ENCODE assay signal across 14 cellular contexts in the genomic region with DNA sequence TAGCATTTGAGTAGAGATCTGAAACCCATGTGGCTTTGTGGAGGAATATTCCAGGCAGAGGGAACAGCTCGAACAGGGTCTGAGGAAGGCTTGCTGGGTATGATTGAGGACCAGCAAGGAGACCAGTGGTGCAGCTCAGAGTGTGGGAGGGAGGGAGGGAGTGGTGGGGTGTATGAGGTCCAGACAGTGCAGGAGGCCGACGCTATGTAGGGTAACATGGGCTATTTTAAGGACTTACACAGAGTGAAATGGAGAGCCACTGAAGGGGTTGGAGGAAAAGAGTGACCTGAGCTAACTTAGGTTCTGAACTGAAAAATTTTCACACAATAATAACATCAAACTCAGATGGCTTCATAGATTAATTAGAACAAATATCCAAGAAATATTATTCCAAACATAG. TPM values are rescaled to one million over a fixed set of nuclear protein-coding genes. Genes with fewer than 3 reads are reported as not detected.
DNase-seq lines count a peak whose midpoint lies in the region; ATAC-seq and TF ChIP-seq lines count a peak whose summit lies in the region.
"Had no signal": no experiment of that assay in that cellular context is flagged by ENCODE, and none has a peak within 500 bp of the region (broad histone marks: within the 10 kb centered on the region; RNA-seq: fewer than 3 reads in every experiment).

No MANE protein-coding gene starts in this region.

- peaks cover 0 to 46% (median 34%) of the 10 kb centered on the region in 9 donors for H3K4me1 ChIP-seq in heart right ventricle
- peaks cover 32% of the 10 kb centered on the region for H3K4me1 ChIP-seq in psoas muscle
- H3K4me1 ChIP-seq in tibial nerve, result peaks cover 0 to 15% (median 9%) of the 10 kb centered on the region in 4 donors

- H3K4me1 Mint-ChIP-seq in activated CD4-positive, alpha-beta memory T cell treated with anti-CD3 and anti-CD28 coated beads, Interleukin-2, amount 10 ng/mL, durations not matched to agents 7 days and 5 days, result peaks cover 33% of the 10 kb centered on the region
- peaks cover 6% of the 10 kb centered on the region for H3K4me1 Mint-ChIP-seq in activated CD4-positive, alpha-beta memory T cell treated with anti-CD3 and anti-CD28 coated beads for 36 hours (ENCODE audit: low read depth)
- peaks cover 59% of the 10 kb centered on the region for H3K4me1 Mint-ChIP-seq in HFFc6 (ENCODE audit: low read depth)

- no peaks in the 10 kb centered on the region for H3K9me3 Mint-ChIP-seq in activated CD4-positive, alpha-beta memory T cell treated with anti-CD3 and anti-CD28 coated beads, Interleukin-2, amount 10 ng/mL, durations not matched to agents 7 days and 5 days
- H3K9me3 Mint-ChIP-seq in activated CD4-positive, alpha-beta memory T cell treated with anti-CD3 and anti-CD28 coated beads for 36 hours, result no peaks in the 10 kb centered on the region
- no peaks in the 10 kb centered on the region for H3K9me3 Mint-ChIP-seq in HFFc6
- H3K9me3 Mint-ChIP-seq: CD8-positive, alpha-beta T cell had no signal

- intact Hi-C loops in activated CD4-positive, alpha-beta memory T cell treated with anti-CD3 and anti-CD28 coated beads for 36 hours (cut with micrococcal nuclease), result no loop called here
- intact Hi-C loops in heart right ventricle (cut with DNase I) (loop anchor here in 3 of 10 donors (10.0 kb wide), 1 partner anchor 172 kb away; no protein-coding TSS in a partner anchor), psoas muscle (cut with DNase I) (no loop called here)

- H3K9me3 ChIP-seq in heart right ventricle, result no peaks in the 10 kb centered on the region
- no peaks in the 10 kb centered on the region for H3K9me3 ChIP-seq in psoas muscle
- H3K9me3 ChIP-seq in tibial nerve, result no peaks in the 10 kb centered on the region
- H3K9me3 ChIP-seq: Peyer's patch had no signal

- no peak for TF ChIP-seq CTCF in HFFc6 (IDR thresholded peaks at IDR 0.05)
- TF ChIP-seq CTCF in heart right ventricle (IDR thresholded peaks at IDR 0.05), result no peak
- TF ChIP-seq CTCF in psoas muscle (IDR thresholded peaks at IDR 0.05), result no peak
- TF ChIP-seq CTCF in tibial nerve (IDR thresholded peaks at IDR 0.05), result no peak

- peak overlapping the region in 6 of 10 donors; percentile 31 to 72 (median 64) for H3K27ac ChIP-seq in heart right ventricle
- H3K27ac ChIP-seq in psoas muscle, result peak overlapping the region; percentile 34
- H3K27ac ChIP-seq in tibial nerve, result no peak overlapping the region
- H3K27ac ChIP-seq: Peyer's patch had no signal

- WGBS in heart right ventricle, 2 donors, result 54 to 61% methylated on average over 3 of the region's 3 CpGs
- WGBS in psoas muscle, 3 donors, result 33 to 48% (median 41%) methylated on average over 3 of the region's 3 CpGs
- 76 to 85% methylated on average over 3 of the region's 3 CpGs for WGBS in tibial nerve, 2 donors

- CTCF ChIA-PET in activated CD4-positive, alpha-beta memory T cell treated with anti-CD3 and anti-CD28 coated beads, Interleukin-2, amount 10 ng/mL, durations not matched to agents 7 days and 5 days (lab: Charles Lee), result interaction anchor here (0.9 to 1.0 kb wide), 2 partner anchors 51 to 60 kb away, joined by 3 to 4 read pairs; no protein-coding TSS in a partner anchor
- CTCF ChIA-PET in activated CD4-positive, alpha-beta memory T cell treated with anti-CD3 and anti-CD28 coated beads for 36 hours (lab: Charles Lee), result no interaction called here

- H3K27me3 ChIP-seq in heart right ventricle (no peaks in the 10 kb centered on the region), psoas muscle (ENCODE audit: insufficient read depth in 3 of 3, low read length in 2 of 3) (no peaks in the 10 kb centered on the region), tibial nerve (no peaks in the 10 kb centered on the region)
- H3K27me3 ChIP-seq: Peyer's patch had no signal

- no peaks in the 10 kb centered on the region for H3K27me3 Mint-ChIP-seq in activated CD4-positive, alpha-beta memory T cell treated with anti-CD3 and anti-CD28 coated beads, Interleukin-2, amount 10 ng/mL, durations not matched to agents 7 days and 5 days
- H3K27me3 Mint-ChIP-seq in activated CD4-positive, alpha-beta memory T cell treated with anti-CD3 and anti-CD28 coated beads for 36 hours, result no peaks in the 10 kb centered on the region
- H3K27me3 Mint-ChIP-seq in HFFc6 (ENCODE audit: insufficient read depth), result peaks cover 2% of the 10 kb centered on the region

- peaks cover 72% of the 10 kb centered on the region for H3K36me3 Mint-ChIP-seq in activated CD4-positive, alpha-beta memory T cell treated with anti-CD3 and anti-CD28 coated beads, Interleukin-2, amount 10 ng/mL, durations not matched to agents 7 days and 5 days (ENCODE audit: low read depth)
- H3K36me3 Mint-ChIP-seq in activated CD4-positive, alpha-beta memory T cell treated with anti-CD3 and anti-CD28 coated beads for 36 hours, result peaks cover 51% of the 10 kb centered on the region
- peaks cover 69% of the 10 kb centered on the region for H3K36me3 Mint-ChIP-seq in HFFc6 (ENCODE audit: low read depth)

- POLR2A ChIA-PET in activated CD4-positive, alpha-beta memory T cell treated with anti-CD3 and anti-CD28 coated beads, Interleukin-2, amount 10 ng/mL, durations not matched to agents 7 days and 5 days (lab: Charles Lee), result interaction anchor here (1.4 kb wide), 1 partner anchor 12 kb away, joined by 4 read pairs; no protein-coding TSS in a partner anchor
- POLR2A ChIA-PET in activated CD4-positive, alpha-beta memory T cell treated with anti-CD3 and anti-CD28 coated beads for 36 hours (lab: Charles Lee), result no interaction called here

- TF ChIP-seq EP300 in tibial nerve (IDR thresholded peaks at IDR 0.05), result no peak

- ATAC-seq in heart right ventricle (peak; percentile 61 to 89 (median 80)), psoas muscle (peak; percentile 78 to 91 (median 89))
- ATAC-seq: CD8-positive, alpha-beta T cell had no signal

- peak overlapping the region; percentile 6 for H3K27ac Mint-ChIP-seq in activated CD4-positive, alpha-beta memory T cell treated with anti-CD3 and anti-CD28 coated beads, Interleukin-2, amount 10 ng/mL, durations not matched to agents 7 days and 5 days
- no peak overlapping the region for H3K27ac Mint-ChIP-seq in activated CD4-positive, alpha-beta memory T cell treated with anti-CD3 and anti-CD28 coated beads for 36 hours
- peak overlapping the region; percentile 29 for H3K27ac Mint-ChIP-seq in HFFc6

- no peak overlapping the region for H3K4me3 Mint-ChIP-seq in activated CD4-positive, alpha-beta memory T cell treated with anti-CD3 and anti-CD28 coated beads, Interleukin-2, amount 10 ng/mL, durations not matched to agents 7 days and 5 days
- no peak overlapping the region for H3K4me3 Mint-ChIP-seq in activated CD4-positive, alpha-beta memory T cell treated with anti-CD3 and anti-CD28 coated beads for 36 hours
- H3K4me3 Mint-ChIP-seq in HFFc6, result no peak overlapping the region
- H3K4me3 Mint-ChIP-seq: CD8-positive, alpha-beta T cell had no signal

- no peak for TF ChIP-seq POLR2A in tibial nerve (IDR thresholded peaks at IDR 0.05)

- no peak for DNase-seq in activated CD4-positive, alpha-beta memory T cell treated with anti-CD3 and anti-CD28 coated beads, Interleukin-2, amount 10 ng/mL, durations not matched to agents 7 days and 5 days
- DNase-seq in activated CD4-positive, alpha-beta memory T cell treated with anti-CD3 and anti-CD28 coated beads for 36 hours, result no peak
- DNase-seq in HFFc6, result no peak
- DNase-seq in heart right ventricle, result no peak
- DNase-seq in psoas muscle, result no peak
- no peak for DNase-seq in tibial nerve (ENCODE audit: low spot score in 2 of 2)
- no peak for DNase-seq in cerebellar cortex (ENCODE audit: low spot score)
- no peak for DNase-seq in NOMO-1 (lab: John Stamatoyannopoulos, UW; ENCODE audit: unreplicated experiment in 2 of 2)
- DNase-seq: CD8-positive, alpha-beta T cell; KG1; NCI-H1092 treated with DMSO at 0.1 percent for 48 hours; NCI-H1694; NCI-H510A treated with DMSO at 0.1 percent for 48 hours; Peyer's patch had no signal

- H3K36me3 ChIP-seq in heart right ventricle, result peaks cover 0 to 100% (median 34%) of the 10 kb centered on the region in 9 donors
- peaks cover 22 to 97% of the 10 kb centered on the region in 2 donors for H3K36me3 ChIP-seq in psoas muscle (ENCODE audit: insufficient read depth in 1 of 2, low read depth in 1 of 2)
- H3K36me3 ChIP-seq in tibial nerve, result peaks cover 0 to 93% (median 43%) of the 10 kb centered on the region in 3 donors

- H3K4me3 ChIP-seq in heart right ventricle (no peak overlapping the region), psoas muscle (no peak overlapping the region), tibial nerve (no peak overlapping the region)
- H3K4me3 ChIP-seq: Peyer's patch had no signal

RNA-seq across cellular contexts. Expression of a gene that starts 41.9 kb away (rescaled TPM):
- 10 to 100 TPM; 41.6 to 44.1 TPM for total RNA-seq in activated CD4-positive, alpha-beta memory T cell treated with anti-CD3 and anti-CD28 coated beads, Interleukin-2, amount 10 ng/mL, durations not matched to agents 7 days and 5 days
- total RNA-seq in activated CD4-positive, alpha-beta memory T cell treated with anti-CD3 and anti-CD28 coated beads for 36 hours, result 10 to 100 TPM; 29.4 to 31.3 TPM
- total RNA-seq in HFFc6 (2021; fragmentation: NEBNext Ultra II Directional; extraction: Animal tissue kit (Norgen Biotek cat#: 25700)), result 10 to 100 TPM; 38.2 to 42.5 (median 40.5) TPM
- total RNA-seq in heart right ventricle (10 to 100 TPM; 12.7 to 17.8 (median 14.9) TPM), psoas muscle (10 to 100 TPM; 12.6 to 23.2 (median 17.9) TPM), tibial nerve (10 to 100 TPM; 47.7 to 58.2 (median 55.3) TPM)
- polyA plus RNA-seq in heart right ventricle (10 to 100 TPM; 12.8 to 17.9 TPM), psoas muscle (10 to 100 TPM in 2 of 3 donors, 1 to 10 TPM in 1; 8.6 to 22.6 (median 15.4) TPM)

RNA-seq across cellular contexts. Expression of a gene that starts 42.0 kb away (rescaled TPM):
- total RNA-seq in activated CD4-positive, alpha-beta memory T cell treated with anti-CD3 and anti-CD28 coated beads, Interleukin-2, amount 10 ng/mL, durations not matched to agents 7 days and 5 days, result 1 to 10 TPM; 2.0 to 2.3 TPM
- 1 to 10 TPM; 2.5 to 2.6 TPM for total RNA-seq in activated CD4-positive, alpha-beta memory T cell treated with anti-CD3 and anti-CD28 coated beads for 36 hours
- total RNA-seq in HFFc6 (2021; fragmentation: NEBNext Ultra II Directional; extraction: Animal tissue kit (Norgen Biotek cat#: 25700)), result 1 to 10 TPM; 6.6 to 7.5 (median 7.2) TPM
- total RNA-seq in heart right ventricle (1 to 10 TPM; 2.2 to 4.2 (median 2.8) TPM), psoas muscle (1 to 10 TPM; 1.9 to 4.2 (median 2.9) TPM), tibial nerve (10 to 100 TPM in 1 of 4 donors, 1 to 10 TPM in 3; 6.7 to 14.4 (median 8.1) TPM)
- polyA plus RNA-seq in heart right ventricle (1 to 10 TPM; 2.1 to 4.0 TPM), psoas muscle (1 to 10 TPM; 1.4 to 7.8 (median 2.4) TPM)

RNA-seq across cellular contexts. Expression of a gene that starts 43.9 kb away (rescaled TPM):
- under 1 TPM in 1 of 2 experiments, not detected in 1; 0.25 TPM for total RNA-seq in activated CD4-positive, alpha-beta memory T cell treated with anti-CD3 and anti-CD28 coated beads, Interleukin-2, amount 10 ng/mL, durations not matched to agents 7 days and 5 days
- under 1 TPM; 0.41 to 0.78 TPM for total RNA-seq in activated CD4-positive, alpha-beta memory T cell treated with anti-CD3 and anti-CD28 coated beads for 36 hours
- total RNA-seq in HFFc6 (2021; fragmentation: NEBNext Ultra II Directional; extraction: Animal tissue kit (Norgen Biotek cat#: 25700)), result 1 to 10 TPM in 2 of 6 experiments, under 1 TPM in 4; 0.26 to 1.5 (median 0.78) TPM
- total RNA-seq in heart right ventricle (10 to 100 TPM in 7 of 10 donors, 1 to 10 TPM in 3; 6.8 to 83.9 (median 11.2) TPM), psoas muscle (10 to 100 TPM in 2 of 4 donors, 1 to 10 TPM in 2; 4.2 to 20.0 (median 10.7) TPM), tibial nerve (10 to 100 TPM; 35.4 to 57.9 (median 45.3) TPM)
- polyA plus RNA-seq in heart right ventricle (1 to 10 TPM; 4.8 to 6.4 TPM), psoas muscle (1 to 10 TPM; 1.2 to 1.6 (median 1.3) TPM)

Comparison
In these comparisons a context has a peak if more than half of its experiments do, and no peak if none do; other contexts are left out.
1. H3K27ac ChIP-seq: peak in heart right ventricle (6 of 10) and psoas muscle (single experiment); none in tibial nerve (0 of 4).